In the genomic region with DNA sequence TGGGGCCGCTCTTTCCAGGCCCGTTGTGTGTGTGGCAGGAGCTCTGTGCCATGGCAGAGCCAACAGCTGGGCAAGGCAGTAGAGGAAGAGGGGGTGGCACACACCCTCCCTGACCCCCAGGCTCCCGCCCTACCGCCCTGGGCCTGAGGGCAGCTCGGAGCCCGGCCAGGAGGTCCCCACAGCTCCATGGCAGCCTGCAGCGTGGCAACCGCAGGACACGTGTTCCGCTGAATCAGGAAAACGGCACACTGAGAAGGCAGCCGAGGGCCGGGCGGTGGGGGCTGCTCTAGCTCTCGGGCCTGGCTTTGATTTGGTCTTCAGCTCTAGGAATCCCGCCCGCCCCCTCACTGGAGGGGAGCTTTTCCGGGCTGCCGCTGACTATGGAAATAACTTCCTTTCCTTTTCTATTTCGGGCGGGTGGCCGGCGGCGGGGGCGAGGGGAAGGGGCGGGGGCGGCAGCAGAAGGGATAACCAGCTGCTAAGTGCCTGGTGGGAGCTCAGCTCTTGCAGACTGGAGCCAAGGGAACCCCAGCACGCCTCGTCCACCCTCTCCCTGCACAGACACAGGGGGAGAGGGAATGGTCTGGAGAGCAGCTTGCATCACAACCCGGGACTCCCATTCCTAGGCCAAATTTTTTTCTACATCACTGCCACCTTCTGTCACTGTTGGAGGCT, we compare ENCODE assay signal across 8 cellular contexts. TPM values are rescaled to one million over a fixed set of nuclear protein-coding genes. Genes with fewer than 3 reads are reported as not detected.
A peak's percentile ranks its signal among the peaks of the same experiment; 100 is the strongest.
DNase-seq lines count a peak whose midpoint lies in the region; TF ChIP-seq lines count a peak whose summit lies in the region.

No MANE protein-coding gene starts in this region.

- H4K20me1 ChIP-seq in smooth muscle cell (ENCODE audit: low read depth) = peaks cover under 1% of the 10 kb centered on the region

- H3K4me3 ChIP-seq in SJCRH30 (peak overlapping the region; percentile 36), smooth muscle cell (peak overlapping the region; percentile 21)

- DNase-seq in GM04504 (ENCODE audit: low read depth) = peak; percentile 89
- DNase-seq in SJCRH30 = peak; percentile 94 to 95
- peak; percentile 90 for DNase-seq in cerebellum (ENCODE audit: low spot score)
- peak; percentile 82 for DNase-seq in kidney glomerular epithelial cell (lab: John Stamatoyannopoulos, UW)
- DNase-seq in smooth muscle cell (lab: John Stamatoyannopoulos, UW; ENCODE audit: unreplicated experiment) = peak; percentile 79
- no peak for DNase-seq in GM10266 (ENCODE audit: extremely low spot score)
- DNase-seq in T-helper 2 cell = no peak
- DNase-seq in SHP77 treated with DMSO at 0.1 percent for 48 hours (lab: John Stamatoyannopoulos, UW) = no peak

- H2AFZ ChIP-seq in smooth muscle cell (ENCODE audit: low read depth) = no peak overlapping the region

- H3K4me1 ChIP-seq in SJCRH30 (peaks cover 56% of the 10 kb centered on the region), smooth muscle cell (ENCODE audit: low read depth) (peaks cover 33% of the 10 kb centered on the region)

- H3K27me3 ChIP-seq in SJCRH30 (no peaks in the 10 kb centered on the region), smooth muscle cell (ENCODE audit: low read depth) (no peaks in the 10 kb centered on the region)

- H3K9me3 ChIP-seq in SJCRH30 (replicated peaks) (no peaks in the 10 kb centered on the region), smooth muscle cell (replicated peaks; ENCODE audit: low read depth) (no peaks in the 10 kb centered on the region)

- H3K9ac ChIP-seq in smooth muscle cell (ENCODE audit: low read depth) = peak overlapping the region; percentile 90

- H3K27ac ChIP-seq in SJCRH30 (peak overlapping the region; percentile 97), smooth muscle cell (ENCODE audit: low read depth) (peak overlapping the region; percentile 96)

- H3K79me2 ChIP-seq in smooth muscle cell (ENCODE audit: low read depth) = no peaks in the 10 kb centered on the region

- H3K36me3 ChIP-seq in SJCRH30 = peaks cover 8% of the 10 kb centered on the region; the same call in 1 of the 2 replicates
- H3K36me3 ChIP-seq in smooth muscle cell (ENCODE audit: low read depth) = no peaks in the 10 kb centered on the region

- WGBS in smooth muscle cell (ENCODE audit: low lambda C conversion rate) = 9% methylated on average over 30 of the region's 30 CpGs

- H3K4me2 ChIP-seq in smooth muscle cell = peak overlapping the region; percentile 86

- TF ChIP-seq CTCF in smooth muscle cell (IDR thresholded peaks at IDR 0.05; ENCODE audit: borderline replicate concordance, insufficient read depth, poor library complexity, severe bottlenecking) (no peak), GM10266 (IDR thresholded peaks at IDR 0.05; ENCODE audit: control insufficient read depth, insufficient read depth, low read depth, missing control alignments) (no peak)

- H3F3A ChIP-seq in smooth muscle cell (ENCODE audit: low read depth) = peaks cover 28% of the 10 kb centered on the region

RNA-seq across cellular contexts. Expression of a gene that starts 24.7 kb away (rescaled TPM):
- total RNA-seq in SJCRH30 (2014; rRNA removed; shearing (Covaris generic)) = 28.4 and 36.5 TPM in 2 replicates
- 17.1 TPM for total RNA-seq in cerebellum
- 32.3 and 33.1 TPM in 2 replicates for total RNA-seq in smooth muscle cell
- polyA plus RNA-seq in smooth muscle cell = 48.4 and 51.1 TPM in 2 replicates

Comparison
In these comparisons a context has a peak if more than half of its experiments do, and no peak if none do; other contexts are left out.
1. DNase-seq: peak in GM04504 (single experiment), SJCRH30 (2 of 2), cerebellum (single experiment), kidney glomerular epithelial cell (single experiment) and smooth muscle cell (single experiment); none in GM10266 (single experiment), T-helper 2 cell (0 of 5) and SHP77 treated with DMSO at 0.1 percent for 48 hours (single experiment).